In the genomic region with DNA sequence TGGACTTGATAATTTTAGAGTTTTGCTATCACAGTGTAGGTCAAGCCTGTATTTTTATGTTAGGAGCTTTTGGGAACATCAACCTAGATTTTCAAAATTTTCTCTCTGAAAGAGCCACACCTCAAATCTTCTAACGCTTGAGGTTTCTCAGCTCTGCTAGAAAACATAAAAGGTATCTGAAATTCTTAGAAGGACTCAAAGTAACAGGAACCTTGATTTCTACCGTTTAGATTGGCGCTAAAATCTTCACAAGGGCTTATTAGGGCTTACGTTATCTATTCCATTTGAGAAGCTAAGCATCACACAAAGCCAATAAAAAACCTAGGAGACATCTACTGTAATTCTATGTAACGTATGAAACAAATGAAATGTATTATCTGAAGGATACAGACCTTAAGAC, we compare ENCODE assay signal across 22 cellular contexts.
DNase-seq lines count a peak whose midpoint lies in the region; ATAC-seq, FAIRE-seq and TF ChIP-seq lines count a peak whose summit lies in the region.
"Had no signal": no experiment of that assay in that cellular context is flagged by ENCODE, and none has a peak within 500 bp of the region (broad histone marks: within the 10 kb centered on the region; RNA-seq: fewer than 3 reads in every experiment).

No MANE protein-coding gene starts in this region.

- H3K4me2 ChIP-seq in mesendoderm (ENCODE audit: low read length) = no peak overlapping the region
- H3K4me2 ChIP-seq: BLaER1 had no signal

- H3K4me3 ChIP-seq in mesendoderm (ENCODE audit: low read length) = no peak overlapping the region
- H3K4me3 ChIP-seq: BLaER1, GM12878, HAP-1 had no signal

- H3K56ac ChIP-seq in mesendoderm (ENCODE audit: low read length) = no peak overlapping the region

- no peak overlapping the region for H3K4me3 Mint-ChIP-seq in activated CD8-positive, alpha-beta T cell treated with anti-CD3 and anti-CD28 coated beads, Interleukin-2, amount 10 ng/mL, durations not matched to agents 7 days and 5 days
- H3K4me3 Mint-ChIP-seq in activated CD8-positive, alpha-beta T cell treated with anti-CD3 and anti-CD28 coated beads for 36 hours = no peak overlapping the region
- H3K4me3 Mint-ChIP-seq: B cell; CD4-positive, CD25-positive, alpha-beta regulatory T cell; CD8-positive, alpha-beta T cell; HFFc6 had no signal

- peaks cover 2% of the 10 kb centered on the region for H3K4me1 Mint-ChIP-seq in activated CD8-positive, alpha-beta T cell treated with anti-CD3 and anti-CD28 coated beads, Interleukin-2, amount 10 ng/mL, durations not matched to agents 7 days and 5 days (ENCODE audit: low read depth)
- H3K4me1 Mint-ChIP-seq in activated CD8-positive, alpha-beta T cell treated with anti-CD3 and anti-CD28 coated beads for 36 hours (ENCODE audit: low read depth) = no peaks in the 10 kb centered on the region
- H3K4me1 Mint-ChIP-seq: B cell had no signal

- no peaks in the 10 kb centered on the region for H3K4me1 ChIP-seq in mesendoderm (ENCODE audit: control insufficient read depth, low read depth, low read length)
- H3K4me1 ChIP-seq: BLaER1, HAP-1 had no signal

- H3K79me1 ChIP-seq in mesendoderm (ENCODE audit: low read length) = no peaks in the 10 kb centered on the region

- no peak overlapping the region for H3K4ac ChIP-seq in mesendoderm (ENCODE audit: low read depth, low read length)

- TF ChIP-seq CTCF in activated CD8-positive, alpha-beta T cell treated with anti-CD3 and anti-CD28 coated beads for 36 hours (IDR thresholded peaks at IDR 0.05) = no peak
- no peak for TF ChIP-seq CTCF in GM10248 (IDR thresholded peaks at IDR 0.05; ENCODE audit: control extremely low read depth, extremely low read depth, low read depth, missing control alignments)

- CTCF ChIA-PET in activated CD8-positive, alpha-beta T cell treated with anti-CD3 and anti-CD28 coated beads, Interleukin-2, amount 10 ng/mL, durations not matched to agents 7 days and 5 days (lab: Charles Lee) = interaction anchor here (1.1 kb wide), 1 partner anchor 9 kb away, joined by 3 read pairs; no protein-coding TSS in a partner anchor
- CTCF ChIA-PET in activated CD8-positive, alpha-beta T cell treated with anti-CD3 and anti-CD28 coated beads for 36 hours (lab: Charles Lee) = no interaction called here
- CTCF ChIA-PET in GM10248 (lab: Yijun Ruan, JAX) = interaction anchor here (1.6 to 2.4 kb wide), 5 partner anchors 8 to 48 kb away, joined by 3 to 13 read pairs (median 6); no protein-coding TSS in a partner anchor

- H3K27me3 ChIP-seq in mesendoderm (ENCODE audit: insufficient read depth, low read length, poor library complexity) = no peaks in the 10 kb centered on the region
- H3K27me3 ChIP-seq: BLaER1 had no signal

- no peak overlapping the region for H3K18ac ChIP-seq in mesendoderm (ENCODE audit: low read length)

- no peak overlapping the region for H2BK15ac ChIP-seq in mesendoderm (replicated peaks; ENCODE audit: low read depth)

- no peak overlapping the region for H2BK120ac ChIP-seq in mesendoderm (ENCODE audit: low read depth, low read length)

- no CpG with 5 or more reads among the region's 5 CpGs for WGBS in mesendoderm (ENCODE audit: extremely low coverage, insufficient coverage, low lambda C conversion rate)

- H3K27me3 Mint-ChIP-seq in activated CD8-positive, alpha-beta T cell treated with anti-CD3 and anti-CD28 coated beads, Interleukin-2, amount 10 ng/mL, durations not matched to agents 7 days and 5 days (ENCODE audit: low read depth) = peaks cover 5% of the 10 kb centered on the region
- H3K27me3 Mint-ChIP-seq in activated CD8-positive, alpha-beta T cell treated with anti-CD3 and anti-CD28 coated beads for 36 hours = peaks cover 2% of the 10 kb centered on the region
- H3K27me3 Mint-ChIP-seq: B cell had no signal

- no peak overlapping the region for H3K23ac ChIP-seq in mesendoderm (ENCODE audit: low read length)

- no peak overlapping the region for H3K9ac ChIP-seq in mesendoderm (ENCODE audit: low read length)
- H3K9ac ChIP-seq: BLaER1 had no signal

- no peak overlapping the region for H4K5ac ChIP-seq in mesendoderm (ENCODE audit: low read length)

- H3K79me2 ChIP-seq in mesendoderm (ENCODE audit: control insufficient read depth, insufficient read depth, low read length) = no peaks in the 10 kb centered on the region

- POLR2A ChIA-PET in activated CD8-positive, alpha-beta T cell treated with anti-CD3 and anti-CD28 coated beads, Interleukin-2, amount 10 ng/mL, durations not matched to agents 7 days and 5 days (lab: Charles Lee) = no interaction called here
- POLR2A ChIA-PET in activated CD8-positive, alpha-beta T cell treated with anti-CD3 and anti-CD28 coated beads for 36 hours (lab: Charles Lee) = no interaction called here
- POLR2A ChIA-PET in GM10248 (lab: Yijun Ruan, JAX) = no interaction called here

- H3K27ac Mint-ChIP-seq in activated CD8-positive, alpha-beta T cell treated with anti-CD3 and anti-CD28 coated beads, Interleukin-2, amount 10 ng/mL, durations not matched to agents 7 days and 5 days = peak overlapping the region; percentile 11
- H3K27ac Mint-ChIP-seq in activated CD8-positive, alpha-beta T cell treated with anti-CD3 and anti-CD28 coated beads for 36 hours = no peak overlapping the region
- H3K27ac Mint-ChIP-seq: B cell; CD4-positive, CD25-positive, alpha-beta regulatory T cell; CD8-positive, alpha-beta T cell; HFFc6 had no signal

- H3K36me3 Mint-ChIP-seq in activated CD8-positive, alpha-beta T cell treated with anti-CD3 and anti-CD28 coated beads, Interleukin-2, amount 10 ng/mL, durations not matched to agents 7 days and 5 days (ENCODE audit: low read depth) = no peaks in the 10 kb centered on the region
- no peaks in the 10 kb centered on the region for H3K36me3 Mint-ChIP-seq in activated CD8-positive, alpha-beta T cell treated with anti-CD3 and anti-CD28 coated beads for 36 hours (ENCODE audit: low read depth)
- H3K36me3 Mint-ChIP-seq: CD4-positive, CD25-positive, alpha-beta regulatory T cell; CD8-positive, alpha-beta T cell had no signal

- no peaks in the 10 kb centered on the region for H3K9me3 Mint-ChIP-seq in activated CD8-positive, alpha-beta T cell treated with anti-CD3 and anti-CD28 coated beads, Interleukin-2, amount 10 ng/mL, durations not matched to agents 7 days and 5 days (ENCODE audit: insufficient read depth)
- H3K9me3 Mint-ChIP-seq in activated CD8-positive, alpha-beta T cell treated with anti-CD3 and anti-CD28 coated beads for 36 hours = no peaks in the 10 kb centered on the region
- H3K9me3 Mint-ChIP-seq: CD4-positive, CD25-positive, alpha-beta regulatory T cell; CD8-positive, alpha-beta T cell; HFFc6 had no signal

- H2AK5ac ChIP-seq in mesendoderm (ENCODE audit: low read length) = no peak overlapping the region

- intact Hi-C loops in activated CD8-positive, alpha-beta T cell treated with anti-CD3 and anti-CD28 coated beads for 36 hours (cut with micrococcal nuclease) = no loop called here

- H4K8ac ChIP-seq in mesendoderm (ENCODE audit: low read depth, low read length) = no peak overlapping the region

- H3K36me3 ChIP-seq in mesendoderm (ENCODE audit: control insufficient read depth, insufficient read depth, low read length) = no peaks in the 10 kb centered on the region
- H3K36me3 ChIP-seq: BLaER1, HAP-1 had no signal

- peak; percentile 14 for FAIRE-seq in GM19239 (lab: Jason Lieb, UNC)
- FAIRE-seq: A204.1, G401.6, GM12878, H54 had no signal

- no peak for DNase-seq in activated CD8-positive, alpha-beta T cell treated with anti-CD3 and anti-CD28 coated beads, Interleukin-2, amount 10 ng/mL, durations not matched to agents 7 days and 5 days
- no peak for DNase-seq in activated CD8-positive, alpha-beta T cell treated with anti-CD3 and anti-CD28 coated beads for 36 hours
- no peak for DNase-seq in GM19239 (ENCODE audit: insufficient read length, low spot score)
- no peak for DNase-seq in epithelial cell of prostate (ENCODE audit: low read depth, low spot score)
- DNase-seq in GM10248 (ENCODE audit: extremely low spot score) = no peak
- no peak for DNase-seq in mesendoderm
- DNase-seq: Caco-2; CD8-positive, alpha-beta T cell; DMS153; DND-41; GOT3; HFFc6 had no signal

- H2BK5ac ChIP-seq in mesendoderm (ENCODE audit: low read length) = no peak overlapping the region

- peak overlapping the region; percentile 54 for H3K27ac ChIP-seq in epithelial cell of prostate
- no peak overlapping the region for H3K27ac ChIP-seq in mesendoderm (ENCODE audit: low read depth, low read length)
- H3K27ac ChIP-seq: 22Rv1, BLaER1, C4-2B had no signal

- no peak for ATAC-seq in activated CD8-positive, alpha-beta T cell treated with anti-CD3 and anti-CD28 coated beads, Interleukin-2, amount 10 ng/mL, durations not matched to agents 7 days and 5 days
- ATAC-seq in activated CD8-positive, alpha-beta T cell treated with anti-CD3 and anti-CD28 coated beads for 36 hours = no peak
- ATAC-seq: CD8-positive, alpha-beta T cell; GM12878 had no signal
